13 cellular contexts compared by ENCODE assay signal in the genomic region with DNA sequence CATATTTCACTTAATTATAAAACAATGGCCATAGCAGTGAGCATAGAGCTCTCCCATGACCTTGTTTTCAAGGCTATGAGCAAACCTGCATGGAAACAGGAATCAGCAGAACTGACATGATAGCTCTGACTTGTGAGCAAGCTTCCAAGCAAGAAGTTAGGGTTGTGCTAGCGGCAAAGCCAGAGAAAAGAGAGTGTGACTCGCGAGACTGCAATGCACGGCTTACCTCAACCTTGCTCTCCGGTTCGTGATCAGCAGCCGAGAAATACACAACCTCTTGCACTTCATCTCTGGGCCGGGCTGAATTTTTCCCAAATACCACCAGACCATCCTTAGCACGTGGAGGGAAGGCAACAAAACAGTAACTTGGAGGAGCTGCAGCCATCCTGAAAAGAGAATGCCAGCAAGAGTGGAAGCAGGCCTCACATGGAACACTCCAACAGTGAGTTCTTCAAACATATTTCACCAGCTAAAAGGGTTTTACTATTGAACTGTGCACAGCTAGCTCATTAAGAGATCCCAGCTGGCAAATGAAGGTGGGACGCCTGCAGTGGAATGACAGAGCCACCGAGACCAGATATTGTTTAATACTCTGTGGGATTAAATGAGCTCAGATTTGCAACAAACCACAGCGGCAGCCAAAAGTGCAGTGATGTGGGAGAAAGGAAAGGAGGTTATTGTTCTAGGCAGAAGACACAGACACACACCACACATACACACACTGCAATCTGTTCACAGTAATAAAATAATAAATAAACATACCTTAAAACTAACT. TPM values are rescaled to one million over a fixed set of nuclear protein-coding genes. Genes with fewer than 3 reads are reported as not detected.
DNase-seq lines count a peak whose midpoint lies in the region; ATAC-seq lines count a peak whose summit lies in the region.
"Had no signal": no experiment of that assay in that cellular context is flagged by ENCODE, and none has a peak within 500 bp of the region (broad histone marks: within the 10 kb centered on the region; RNA-seq: fewer than 3 reads in every experiment).

No MANE protein-coding gene starts in this region.

- DNase-seq in AG08396 (ENCODE audit: low spot score) (peak; percentile 37), NCI-H2171 (lab: John Stamatoyannopoulos, UW) (peak; percentile 19), cerebellum (ENCODE audit: low spot score) (peak; percentile 64), LoVo (ENCODE audit: low spot score) (no peak), SIG-M5 (lab: John Stamatoyannopoulos, UW) (no peak)
- DNase-seq: DND-41, left ventricle myocardium superior, NCI-H1930, OCI-M1, thyroid gland had no signal

- peak overlapping the region; percentile 44 for H3K27ac ChIP-seq in mesodermal cell (ENCODE audit: low read depth, low read length, severe bottlenecking)
- H3K27ac ChIP-seq: thyroid gland had no signal

- no peak overlapping the region for H3K4me3 ChIP-seq in mesodermal cell (ENCODE audit: extremely low read depth, insufficient read depth, low read length, poor library complexity, severe bottlenecking)
- H3K4me3 ChIP-seq: thyroid gland had no signal

- H3K36me3 ChIP-seq in mesodermal cell (ENCODE audit: control insufficient read depth, insufficient read depth, low read length) = peaks cover 50% of the 10 kb centered on the region
- H3K36me3 ChIP-seq: thyroid gland had no signal

- no peaks in the 10 kb centered on the region for H3K9me3 ChIP-seq in mesodermal cell (ENCODE audit: control insufficient read depth, low read length)
- H3K9me3 ChIP-seq: thyroid gland had no signal

- ATAC-seq in HG03045 (IDR thresholded peaks at IDR 0.05; ENCODE audit: unreplicated experiment) (no peak), HG02759 (IDR thresholded peaks at IDR 0.05; ENCODE audit: unreplicated experiment) (no peak)
- ATAC-seq: left ventricle myocardium superior had no signal

- WGBS in mesodermal cell (ENCODE audit: insufficient coverage in 2 of 2), 2 experiments = 89 to 94% methylated on average over 6 to 9 of the region's 12 CpGs

- peaks cover 13% of the 10 kb centered on the region for H3K4me1 ChIP-seq in mesodermal cell (ENCODE audit: control insufficient read depth, insufficient read depth, low read length, poor library complexity, severe bottlenecking)
- H3K4me1 ChIP-seq: thyroid gland had no signal

RNA-seq across cellular contexts. Expression of a gene that starts 20.7 kb away (rescaled TPM):
- 96.3 TPM for total RNA-seq in cerebellum
- 116 TPM for polyA plus RNA-seq in mesodermal cell (2013, experiment 1 of 2)
- polyA plus RNA-seq in mesodermal cell (2013, experiment 2 of 2) = 112 TPM

RNA-seq across cellular contexts. Expression of a gene that starts 57.6 kb away (rescaled TPM):
- 15.1 TPM for total RNA-seq in cerebellum
- 23.5 TPM for polyA plus RNA-seq in mesodermal cell (2013, experiment 1 of 2)
- 24.7 TPM for polyA plus RNA-seq in mesodermal cell (2013, experiment 2 of 2)

RNA-seq across cellular contexts. Expression of a gene that starts 59.3 kb away (rescaled TPM):
- total RNA-seq in cerebellum = 32.5 TPM
- polyA plus RNA-seq in mesodermal cell (2013, experiment 1 of 2) = 29.9 TPM
- 31.3 TPM for polyA plus RNA-seq in mesodermal cell (2013, experiment 2 of 2)

Comparison
In these comparisons a context has a peak if more than half of its experiments do, and no peak if none do; other contexts are left out.
1. DNase-seq: peak in AG08396 (single experiment), NCI-H2171 (single experiment) and cerebellum (single experiment); none in LoVo (single experiment) and SIG-M5 (single experiment).